In genomic region chr5:109753279-109753678, GRCh38 we compare ENCODE assay signal across 21 cellular contexts.
"Had no signal": no experiment of that assay in that cellular context is flagged by ENCODE, and none has a peak within 500 bp of the region (broad histone marks: within the 10 kb centered on the region; RNA-seq: fewer than 3 reads in every experiment).

No MANE protein-coding gene starts in this region.

- H3K27me3 ChIP-seq: MG63 had no signal

- H3K36me3 ChIP-seq: MG63 had no signal

- DNase-seq: Karpas-422, KG1, MG63, NCI-H1092, NCI-H1105 treated with DMSO at 0.1 percent for 48 hours, NCI-H1417 treated with DMSO at 0.1 percent for 48 hours, NCI-H146, NCI-H187, NCI-H2029, NCI-H2081 treated with DMSO at 0.1 percent for 48 hours, NCI-H2171, NCI-H226, NCI-H446, NCI-H510A, NCI-H524 treated with DMSO at 0.1 percent for 48 hours, NCI-H69, NCI-H774, Right ventricle myocardium superior, RPMI8226, SIG-M5 had no signal

- H3K4me3 ChIP-seq: MG63 had no signal

- H3K9me3 ChIP-seq: MG63 had no signal

- FAIRE-seq: RCC 7860 had no signal
